6 cellular contexts compared by ENCODE assay signal in genomic region chr10:96642530-96642929, GRCh38.
"Had no signal": no experiment of that assay in that cellular context is flagged by ENCODE, and none has a peak within 500 bp of the region (broad histone marks: within the 10 kb centered on the region; RNA-seq: fewer than 3 reads in every experiment).

No MANE protein-coding gene starts in this region.

- H3K27ac Mint-ChIP-seq: activated CD4-positive, alpha-beta T cell treated with anti-CD3 and anti-CD28 coated beads for 36 hours; activated naive CD8-positive, alpha-beta T cell treated with anti-CD3 and anti-CD28 coated beads for 36 hours; mesothelial cell of epicardium; type B pancreatic cell had no signal

- H3K9me3 Mint-ChIP-seq: activated naive CD8-positive, alpha-beta T cell treated with anti-CD3 and anti-CD28 coated beads for 36 hours; mesothelial cell of epicardium; type B pancreatic cell had no signal

- H3K27me3 Mint-ChIP-seq: activated CD4-positive, alpha-beta T cell treated with anti-CD3 and anti-CD28 coated beads for 36 hours; activated naive CD8-positive, alpha-beta T cell treated with anti-CD3 and anti-CD28 coated beads for 36 hours; type B pancreatic cell had no signal

- H3K36me3 Mint-ChIP-seq: activated naive CD8-positive, alpha-beta T cell treated with anti-CD3 and anti-CD28 coated beads for 36 hours; mesothelial cell of epicardium; type B pancreatic cell had no signal

- DNase-seq: amniotic stem cell, foreskin fibroblast had no signal

- H3K4me3 Mint-ChIP-seq: activated CD4-positive, alpha-beta T cell treated with anti-CD3 and anti-CD28 coated beads for 36 hours; activated naive CD8-positive, alpha-beta T cell treated with anti-CD3 and anti-CD28 coated beads for 36 hours; mesothelial cell of epicardium; type B pancreatic cell had no signal
